ENCODE assay signal across 9 cellular contexts in the genomic region with DNA sequence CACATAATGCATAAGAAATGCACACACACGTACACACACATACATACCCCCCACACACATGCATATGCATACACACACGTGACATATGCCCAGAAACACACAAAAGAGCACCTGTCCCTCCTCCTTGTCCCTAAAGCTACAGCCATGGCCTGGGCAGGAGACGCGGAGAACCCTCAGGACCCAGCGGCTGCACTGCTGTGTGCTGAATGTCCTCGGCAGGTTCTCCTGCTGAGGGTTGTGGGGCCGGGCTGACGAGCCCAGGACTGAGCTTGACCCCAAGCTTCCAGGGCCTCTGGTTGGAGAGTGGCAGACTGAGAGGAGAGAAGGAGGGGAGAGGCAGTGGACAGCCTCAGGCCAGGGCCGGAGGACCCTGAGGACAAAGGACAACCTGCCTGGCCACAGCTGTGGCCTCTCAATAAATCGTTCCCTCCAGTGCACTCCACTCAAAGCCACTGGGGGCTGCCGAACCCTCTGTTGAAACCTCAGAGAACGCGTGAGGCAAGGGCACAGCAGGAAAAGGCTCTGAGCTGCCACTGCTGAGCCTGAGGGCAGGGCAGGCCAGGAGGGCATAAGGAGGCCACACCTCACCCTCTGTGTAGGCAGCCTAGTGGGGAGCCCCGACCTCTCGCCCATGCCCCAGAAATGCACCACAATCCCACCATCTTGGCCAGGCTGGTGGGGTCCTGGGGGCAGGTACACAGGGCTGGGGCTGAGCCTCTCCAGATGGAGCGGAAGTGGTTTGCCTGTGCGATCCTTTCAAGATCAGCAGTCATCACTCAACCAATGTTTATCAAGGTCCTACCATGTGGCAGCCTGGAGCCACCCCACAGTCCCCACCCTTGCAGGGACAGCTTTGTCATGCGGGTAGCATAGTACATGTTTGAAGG. TPM values are rescaled to one million over a fixed set of nuclear protein-coding genes. Genes with fewer than 3 reads are reported as not detected.
DNase-seq lines count a peak whose midpoint lies in the region; ATAC-seq and TF ChIP-seq lines count a peak whose summit lies in the region.
"Had no signal": no experiment of that assay in that cellular context is flagged by ENCODE, and none has a peak within 500 bp of the region (broad histone marks: within the 10 kb centered on the region; RNA-seq: fewer than 3 reads in every experiment).

No MANE protein-coding gene starts in this region.

- no peaks in the 10 kb centered on the region for H3K9me3 Mint-ChIP-seq in activated CD4-positive, alpha-beta T cell treated with anti-CD3 and anti-CD28 coated beads for 36 hours (ENCODE audit: low read depth)
- peaks cover 2% of the 10 kb centered on the region for H3K9me3 Mint-ChIP-seq in glutamatergic neuron (ENCODE audit: unreplicated experiment)

- no peak for TF ChIP-seq CTCF in glutamatergic neuron (IDR thresholded peaks at IDR 0.05; ENCODE audit: partially characterized antibody, unreplicated experiment)

- no peak overlapping the region for H3K4me3 Mint-ChIP-seq in activated CD4-positive, alpha-beta T cell treated with anti-CD3 and anti-CD28 coated beads for 36 hours
- H3K4me3 Mint-ChIP-seq in glutamatergic neuron (ENCODE audit: unreplicated experiment) = no peak overlapping the region

- peak; percentile 92 for ATAC-seq in activated CD4-positive, alpha-beta T cell treated with anti-CD3 and anti-CD28 coated beads for 36 hours
- ATAC-seq in stimulated activated naive CD8-positive, alpha-beta T cell treated with anti-CD3 and anti-CD28 coated beads, Interleukin-15, Interleukin-2, amounts not matched to agents 100 U/mL and 50 U/mL, for 24 hours = peak; percentile 65
- no peak for ATAC-seq in GM18511 (IDR thresholded peaks at IDR 0.05; ENCODE audit: unreplicated experiment)

- peaks cover 16% of the 10 kb centered on the region for H3K4me1 Mint-ChIP-seq in activated CD4-positive, alpha-beta T cell treated with anti-CD3 and anti-CD28 coated beads for 36 hours
- peaks cover 15% of the 10 kb centered on the region for H3K4me1 Mint-ChIP-seq in glutamatergic neuron (ENCODE audit: low read depth, unreplicated experiment)

- POLR2A ChIA-PET in activated CD4-positive, alpha-beta T cell treated with anti-CD3 and anti-CD28 coated beads for 36 hours (lab: Charles Lee) = no interaction called here

- peak overlapping the region; percentile 74 for H3K27ac Mint-ChIP-seq in activated CD4-positive, alpha-beta T cell treated with anti-CD3 and anti-CD28 coated beads for 36 hours
- H3K27ac Mint-ChIP-seq in glutamatergic neuron (ENCODE audit: unreplicated experiment) = peak overlapping the region; percentile 71

- H3K27me3 Mint-ChIP-seq in activated CD4-positive, alpha-beta T cell treated with anti-CD3 and anti-CD28 coated beads for 36 hours = peaks cover 3% of the 10 kb centered on the region
- H3K27me3 Mint-ChIP-seq in glutamatergic neuron (ENCODE audit: unreplicated experiment) = peaks cover 5% of the 10 kb centered on the region

- CTCF ChIA-PET in activated CD4-positive, alpha-beta T cell treated with anti-CD3 and anti-CD28 coated beads for 36 hours (lab: Charles Lee) = interaction anchor here (0.6 to 2.3 kb wide), 4 partner anchors 25 to 280 kb away, joined by 3 to 9 read pairs (median 3); no protein-coding TSS in a partner anchor

- intact Hi-C loops in activated CD4-positive, alpha-beta T cell treated with anti-CD3 and anti-CD28 coated beads for 36 hours (cut with DNase I, micrococcal nuclease) = loop anchor here in 1 of 2 experiments (10.0 kb wide), 1 partner anchor 581 kb away; no protein-coding TSS in a partner anchor

- no peaks in the 10 kb centered on the region for H3K36me3 Mint-ChIP-seq in activated CD4-positive, alpha-beta T cell treated with anti-CD3 and anti-CD28 coated beads for 36 hours (ENCODE audit: low read depth)
- H3K36me3 Mint-ChIP-seq in glutamatergic neuron (ENCODE audit: unreplicated experiment) = no peaks in the 10 kb centered on the region

- DNase-seq in activated CD4-positive, alpha-beta T cell treated with anti-CD3 and anti-CD28 coated beads for 36 hours = peak; percentile 54
- DNase-seq in activated CD4-positive, alpha-beta T cell treated with anti-CD3 and anti-CD28 coated beads, Interleukin-2, amount 50 U/mL, for 4 hours = no peak
- DNase-seq in activated CD4-positive, CD25-positive, alpha-beta regulatory T cell treated with anti-CD3 and anti-CD28 coated beads, Interleukin-2, amount 50 U/mL, for 72 hours = peak; percentile 32
- peak; percentile 50 for DNase-seq in glutamatergic neuron
- DNase-seq in stimulated activated naive CD8-positive, alpha-beta T cell treated with anti-CD3 and anti-CD28 coated beads, Interleukin-15, Interleukin-2, amounts not matched to agents 100 U/mL and 50 U/mL, for 24 hours = peak; percentile 23
- DNase-seq in NCI-H69 (lab: John Stamatoyannopoulos, UW) = no peak
- no peak for DNase-seq in foreskin melanocyte
- DNase-seq: NCI-H774 had no signal

RNA-seq across cellular contexts. Expression of a gene that starts 3.1 kb away (rescaled TPM):
- 1 to 10 TPM; 5.5 to 7.2 TPM for total RNA-seq in activated CD4-positive, alpha-beta T cell treated with anti-CD3 and anti-CD28 coated beads for 36 hours
- total RNA-seq in glutamatergic neuron (ENCODE audit: unreplicated experiment) = not detected

Comparison
In these comparisons a context has a peak if more than half of its experiments do, and no peak if none do; other contexts are left out.
1. DNase-seq: peak in activated CD4-positive, alpha-beta T cell treated with anti-CD3 and anti-CD28 coated beads for 36 hours (single experiment), activated CD4-positive, CD25-positive, alpha-beta regulatory T cell treated with anti-CD3 and anti-CD28 coated beads, Interleukin-2, amount 50 U/mL, for 72 hours (single experiment), glutamatergic neuron (single experiment) and stimulated activated naive CD8-positive, alpha-beta T cell treated with anti-CD3 and anti-CD28 coated beads, Interleukin-15, Interleukin-2, amounts not matched to agents 100 U/mL and 50 U/mL, for 24 hours (single experiment); none in activated CD4-positive, alpha-beta T cell treated with anti-CD3 and anti-CD28 coated beads, Interleukin-2, amount 50 U/mL, for 4 hours (0 of 2), NCI-H69 (single experiment) and foreskin melanocyte (single experiment).